ENCODE assay signal across 20 cellular contexts in genomic region chr18:36594621-36595020, GRCh38.
"Had no signal": no experiment of that assay in that cellular context is flagged by ENCODE, and none has a peak within 500 bp of the region (broad histone marks: within the 10 kb centered on the region; RNA-seq: fewer than 3 reads in every experiment).

No MANE protein-coding gene starts in this region.

- H3K4me3 ChIP-seq: esophagus squamous epithelium, gastroesophageal sphincter, lower lobe of right lung, smooth muscle cell, suprapubic skin, thyroid gland, upper lobe of left lung, uterus had no signal

- H3K27ac Mint-ChIP-seq: memory B cell; mesothelial cell of epicardium; natural killer cell; stimulated activated effector memory CD8-positive, alpha-beta T cell treated with anti-CD3 and anti-CD28 coated beads, Interleukin-12 subunit alpha, Interleukin-12 subunit beta, amount 100 ng/mL, for 72 hours had no signal

- H3K27ac ChIP-seq: esophagus squamous epithelium, gastroesophageal sphincter, lower lobe of right lung, suprapubic skin, thyroid gland, upper lobe of left lung, uterus had no signal

- H3K9me3 ChIP-seq: esophagus squamous epithelium, gastroesophageal sphincter, lower lobe of right lung, suprapubic skin, thyroid gland, upper lobe of left lung, uterus had no signal

- ATAC-seq: gastroesophageal sphincter, left lobe of liver, lower lobe of right lung, natural killer cell had no signal

- H3K9me3 Mint-ChIP-seq: memory B cell; mesothelial cell of epicardium; natural killer cell; stimulated activated effector memory CD8-positive, alpha-beta T cell treated with anti-CD3 and anti-CD28 coated beads, Interleukin-12 subunit alpha, Interleukin-12 subunit beta, amount 100 ng/mL, for 72 hours had no signal

- H3K36me3 Mint-ChIP-seq: memory B cell; mesothelial cell of epicardium; natural killer cell; stimulated activated effector memory CD8-positive, alpha-beta T cell treated with anti-CD3 and anti-CD28 coated beads, Interleukin-12 subunit alpha, Interleukin-12 subunit beta, amount 100 ng/mL, for 72 hours had no signal

- H3K27me3 ChIP-seq: esophagus squamous epithelium, gastroesophageal sphincter, suprapubic skin, thyroid gland, upper lobe of left lung, uterus had no signal

- DNase-seq: effector memory CD4-positive, alpha-beta T cell; esophagus squamous epithelium; foreskin fibroblast; hippocampal formation; kidney glomerular epithelial cell; lower lobe of right lung; natural killer cell; stimulated activated CD4-positive, alpha-beta T cell treated with anti-CD3 and anti-CD28 coated beads, Interleukin-2, amount 100 ng/mL, for 48 hours; stimulated activated CD8-positive, alpha-beta memory T cell treated with anti-CD3 and anti-CD28 coated beads, Interleukin-4, amount 100 ng/mL, for 48 hours; stimulated activated naive CD8-positive, alpha-beta T cell treated with anti-CD3 and anti-CD28 coated beads, Interleukin-15, Interleukin-2, amounts not matched to agents 100 U/mL and 50 U/mL, for 24 hours; thyroid gland; upper lobe of left lung; uterus had no signal

- H3K4me1 Mint-ChIP-seq: memory B cell, natural killer cell had no signal

- H3K4me3 Mint-ChIP-seq: memory B cell; mesothelial cell of epicardium; natural killer cell; stimulated activated effector memory CD8-positive, alpha-beta T cell treated with anti-CD3 and anti-CD28 coated beads, Interleukin-12 subunit alpha, Interleukin-12 subunit beta, amount 100 ng/mL, for 72 hours had no signal

- H3K4me2 ChIP-seq: smooth muscle cell had no signal

- H3K36me3 ChIP-seq: esophagus squamous epithelium, gastroesophageal sphincter, lower lobe of right lung, suprapubic skin, thyroid gland, upper lobe of left lung, uterus had no signal

- H3K4me1 ChIP-seq: gastroesophageal sphincter, lower lobe of right lung, suprapubic skin, thyroid gland, upper lobe of left lung, uterus had no signal
